1 cellular context compared by ENCODE assay signal in genomic region chr3:101819649-101820202, GRCh38.
TF ChIP-seq lines count a peak whose summit lies in the region.

No MANE protein-coding gene starts in this region.

TF ChIP-seq in GM12878, 131 proteins besides CTCF, POLR2A, EP300 and RAD21 (continued from another document):
- TF ChIP-seq RELB (IDR thresholded peaks at IDR 0.05; ENCODE audit: low read depth) (peak; percentile 71; the same call in 1 of the 2 replicates), EED (IDR thresholded peaks at IDR 0.05; ENCODE audit: low read depth) (no peak), ATF2 (IDR thresholded peaks at IDR 0.05; ENCODE audit: low read length) (peak; percentile 55; the same call in 1 of the 2 replicates), PAX5 (IDR thresholded peaks at IDR 0.05; ENCODE audit: borderline replicate concordance, low read depth, low read length) (no peak), YY1 (IDR thresholded peaks at IDR 0.05; ENCODE audit: low read depth, low read length) (peak; percentile 43; the same call in 1 of the 2 replicates), JUND (IDR thresholded peaks at IDR 0.05; ENCODE audit: low read depth, low read length) (no peak), TCF7 (IDR thresholded peaks at IDR 0.05; ENCODE audit: borderline replicate concordance) (peak; percentile 89), ZNF384 (IDR thresholded peaks at IDR 0.05; ENCODE audit: borderline replicate concordance, low read depth, low read length) (peak; percentile 12; the same call in 1 of the 2 replicates), CEBPZ (IDR thresholded peaks at IDR 0.05; ENCODE audit: low read depth, low read length) (no peak), CREB1 (IDR thresholded peaks at IDR 0.05; ENCODE audit: low read depth) (peak; percentile 31; the same call in 1 of the 2 replicates), YBX1 (IDR thresholded peaks at IDR 0.05) (no peak), FOXK2 (IDR thresholded peaks at IDR 0.05) (no peak), NRF1 (conservative IDR thresholded peaks at IDR 0.05; ENCODE audit: low read depth, low read length) (no peak), NBN (IDR thresholded peaks at IDR 0.05) (no peak), ZBTB33 (IDR thresholded peaks at IDR 0.05) (no peak), MTA3 (IDR thresholded peaks at IDR 0.05; ENCODE audit: borderline replicate concordance, low read length) (no peak), CREM (IDR thresholded peaks at IDR 0.05; ENCODE audit: low read depth) (0 out of 2 replicates have a peak, but pooled peaks have one; percentile 43), USF1 (IDR thresholded peaks at IDR 0.05; ENCODE audit: borderline replicate concordance, extremely low read length, insufficient read depth, low read depth, low read length) (no peak), BMI1 (IDR thresholded peaks at IDR 0.05; ENCODE audit: borderline replicate concordance) (peak; percentile 49; the same call in 1 of the 2 replicates), PML (IDR thresholded peaks at IDR 0.05; ENCODE audit: low read length) (no peak), ATF7 (IDR thresholded peaks at IDR 0.05; ENCODE audit: low read depth) (peak; percentile 57; the same call in 1 of the 2 replicates), BRCA1 (IDR thresholded peaks at IDR 0.05; ENCODE audit: low read depth, low read length) (no peak), POLR2AphosphoS2 (IDR thresholded peaks at IDR 0.05; ENCODE audit: low read depth, low read length) (no peak), JUNB (IDR thresholded peaks at IDR 0.05) (0 out of 2 replicates have a peak, but pooled peaks have one; percentile 17), RELA (IDR thresholded peaks at IDR 0.05; ENCODE audit: borderline replicate concordance, partially characterized antibody) (peak; percentile 12), MEF2B (IDR thresholded peaks at IDR 0.05; ENCODE audit: partially characterized antibody, poor library complexity, severe bottlenecking) (no peak), PKNOX1 (IDR thresholded peaks at IDR 0.05) (no peak), BACH1 (IDR thresholded peaks at IDR 0.05; ENCODE audit: borderline replicate concordance) (no peak), SPI1 (IDR thresholded peaks at IDR 0.05; ENCODE audit: borderline replicate concordance, insufficient read depth, low read depth, low read length) (no peak), MEF2A (IDR thresholded peaks at IDR 0.05; ENCODE audit: insufficient read depth, low read depth, low read length) (no peak), IRF5 (IDR thresholded peaks at IDR 0.05; ENCODE audit: borderline replicate concordance) (no peak), ZBTB4 (CRISPR knock-in tag; IDR thresholded peaks at IDR 0.05) (no peak), RUNX3 (IDR thresholded peaks at IDR 0.05; ENCODE audit: low read length) (peak; percentile 77), GATAD2B (conservative IDR thresholded peaks at IDR 0.05; ENCODE audit: low read depth) (no peak), CEBPB (IDR thresholded peaks at IDR 0.05; ENCODE audit: borderline replicate concordance in 1 of 2, low read depth in 2 of 2, low read length in 2 of 2) (peak in 1 of 2 experiments; percentile 61; a peak in 1 of 4 replicates), FOXM1 (IDR thresholded peaks at IDR 0.05; ENCODE audit: low read depth, low read length) (peak; percentile 41; the same call in 1 of the 2 replicates)
